ENCODE assay signal across 16 cellular contexts in the genomic region with DNA sequence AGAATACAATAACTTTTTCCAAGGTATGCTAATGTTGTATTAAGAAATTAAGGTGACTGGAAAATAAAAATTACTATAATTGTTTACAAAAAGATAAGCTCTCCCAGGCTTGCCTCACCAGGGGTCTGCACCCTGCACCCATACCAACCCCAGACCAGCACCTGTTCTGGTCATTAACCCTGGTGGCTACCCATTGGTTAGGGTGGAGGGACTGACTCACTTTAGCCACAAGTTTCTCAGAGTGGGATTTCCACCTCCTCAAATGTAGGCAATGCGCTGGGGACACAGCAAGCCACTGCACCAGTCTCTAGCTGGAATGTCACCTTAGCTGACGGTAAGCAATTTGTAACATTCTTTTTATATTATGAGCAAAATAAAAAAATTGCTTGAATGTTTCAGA.
DNase-seq lines count a peak whose midpoint lies in the region; TF ChIP-seq lines count a peak whose summit lies in the region.
"Had no signal": no experiment of that assay in that cellular context is flagged by ENCODE, and none has a peak within 500 bp of the region (broad histone marks: within the 10 kb centered on the region; RNA-seq: fewer than 3 reads in every experiment).

No MANE protein-coding gene starts in this region.

- H3K9me3 ChIP-seq in osteoblast (ENCODE audit: low read depth, low read length) = no peaks in the 10 kb centered on the region
- H3K9me3 ChIP-seq: A549, Caco-2 had no signal

- no peaks in the 10 kb centered on the region for H3K79me2 ChIP-seq in osteoblast (ENCODE audit: insufficient read depth, low read length)

- no peak overlapping the region for H3K4me2 ChIP-seq in osteoblast (ENCODE audit: insufficient read depth, low read length)
- H3K4me2 ChIP-seq: A549; BLaER1 treated with 17β-estradiol and CSF1 and Interleukin-3, amounts not matched to agents 10 nM and 100 nM had no signal

- no peak for TF ChIP-seq CTCF in osteoblast (IDR thresholded peaks at IDR 0.05; ENCODE audit: extremely low read depth, low read depth, low read length)

- H3K4me1 ChIP-seq in osteoblast (ENCODE audit: insufficient read depth, low read length) = no peaks in the 10 kb centered on the region
- H3K4me1 ChIP-seq: A549; BLaER1 treated with 17β-estradiol and CSF1 and Interleukin-3, amounts not matched to agents 10 nM and 100 nM had no signal

- no peaks in the 10 kb centered on the region for H4K20me1 ChIP-seq in osteoblast (ENCODE audit: insufficient read depth, low read length)
- H4K20me1 ChIP-seq: BLaER1 treated with 17β-estradiol and CSF1 and Interleukin-3, amounts not matched to agents 10 nM and 100 nM had no signal

- no peaks in the 10 kb centered on the region for H3K36me3 ChIP-seq in osteoblast (ENCODE audit: insufficient read depth, low read length)
- H3K36me3 ChIP-seq: BLaER1 treated with 17β-estradiol and CSF1 and Interleukin-3, amounts not matched to agents 10 nM and 100 nM had no signal

- H2AFZ ChIP-seq in osteoblast (ENCODE audit: low read length) = no peak overlapping the region

- no peak overlapping the region for H3K27ac ChIP-seq in osteoblast (ENCODE audit: low read depth, low read length)
- H3K27ac ChIP-seq: 22Rv1; A549; BLaER1 treated with 17β-estradiol and CSF1 and Interleukin-3, amounts not matched to agents 10 nM and 100 nM; C4-2B had no signal

- peaks cover 19% of the 10 kb centered on the region for H3K27me3 ChIP-seq in osteoblast (ENCODE audit: insufficient read depth, low read length)
- H3K27me3 ChIP-seq: BLaER1 treated with 17β-estradiol and CSF1 and Interleukin-3, amounts not matched to agents 10 nM and 100 nM had no signal

- no peak overlapping the region for H3K4me3 ChIP-seq in osteoblast (ENCODE audit: insufficient read depth, low read length)
- H3K4me3 ChIP-seq: A549; BLaER1 treated with 17β-estradiol and CSF1 and Interleukin-3, amounts not matched to agents 10 nM and 100 nM had no signal

- DNase-seq in NCI-H146 (lab: John Stamatoyannopoulos, UW) = peak; percentile 20
- no peak for DNase-seq in NCI-H146 treated with DMSO at 0.1 percent for 48 hours (lab: John Stamatoyannopoulos, UW; ENCODE audit: unreplicated experiment)
- DNase-seq in myocyte (ENCODE audit: low read depth) = peak; percentile 90
- DNase-seq in osteoblast (ENCODE audit: insufficient read length, low spot score, missing footprints) = no peak
- no peak for DNase-seq in activated effector memory CD4-positive, alpha-beta T cell treated with anti-CD3 and anti-CD28 coated beads, Interleukin-2, amount 50 U/mL, for 16 hours
- DNase-seq: AML-193; Caco-2; Calu3; CD4-positive, alpha-beta T cell; CD8-positive, alpha-beta T cell; DMS79 treated with DMSO at 0.1 percent for 48 hours; GF-D8 had no signal

Comparison
In these comparisons a context has a peak if more than half of its experiments do, and no peak if none do; other contexts are left out.
1. DNase-seq: peak in NCI-H146 (single experiment) and myocyte (single experiment); none in NCI-H146 treated with DMSO at 0.1 percent for 48 hours (single experiment), osteoblast (single experiment) and activated effector memory CD4-positive, alpha-beta T cell treated with anti-CD3 and anti-CD28 coated beads, Interleukin-2, amount 50 U/mL, for 16 hours (single experiment).